ENCODE assay signal across 17 cellular contexts in genomic region chr7:149831730-149832219, GRCh38. TPM values are rescaled to one million over a fixed set of nuclear protein-coding genes. Genes with fewer than 3 reads are reported as not detected.
DNase-seq lines count a peak whose midpoint lies in the region; FAIRE-seq and TF ChIP-seq lines count a peak whose summit lies in the region.
"Had no signal": no experiment of that assay in that cellular context is flagged by ENCODE, and none has a peak within 500 bp of the region (broad histone marks: within the 10 kb centered on the region; RNA-seq: fewer than 3 reads in every experiment).

No MANE protein-coding gene starts in this region.

- H3K79me2 ChIP-seq in neural progenitor cell (ENCODE audit: low read depth) = no peaks in the 10 kb centered on the region

- H3K36me3 ChIP-seq in H7 (replicated peaks; ENCODE audit: control insufficient read depth, insufficient read depth, low read length) (no peaks in the 10 kb centered on the region), neural progenitor cell (no peaks in the 10 kb centered on the region)

- H3K9me3 Mint-ChIP-seq in endothelial cell (ENCODE audit: unreplicated experiment) = no peaks in the 10 kb centered on the region
- H3K9me3 Mint-ChIP-seq in neural progenitor cell = no peaks in the 10 kb centered on the region
- H3K9me3 Mint-ChIP-seq: CD4-positive, CD25-positive, alpha-beta regulatory T cell had no signal

- TF ChIP-seq CTCF in endothelial cell (IDR thresholded peaks at IDR 0.05; ENCODE audit: unreplicated experiment) (no peak), neural progenitor cell (IDR thresholded peaks at IDR 0.05) (no peak)

- H3K9ac ChIP-seq in neural progenitor cell = no peak overlapping the region

- H3K27me3 Mint-ChIP-seq in endothelial cell (ENCODE audit: unreplicated experiment) = peaks cover 26% of the 10 kb centered on the region
- H3K27me3 Mint-ChIP-seq in neural progenitor cell (ENCODE audit: insufficient read depth, low read depth) = peaks cover 18% of the 10 kb centered on the region

- H3K4me3 ChIP-seq in H7 (ENCODE audit: insufficient read depth, low read depth, low read length) (no peak overlapping the region), neural progenitor cell (no peak overlapping the region)

- H3K27ac Mint-ChIP-seq in endothelial cell (ENCODE audit: unreplicated experiment) (peak overlapping the region; percentile 64), neural progenitor cell (peak overlapping the region; percentile 4)
- H3K27ac Mint-ChIP-seq: CD4-positive, CD25-positive, alpha-beta regulatory T cell had no signal

- peaks cover 3% of the 10 kb centered on the region for H3K4me1 Mint-ChIP-seq in endothelial cell (ENCODE audit: unreplicated experiment)
- peaks cover 10% of the 10 kb centered on the region for H3K4me1 Mint-ChIP-seq in neural progenitor cell
- H3K4me1 Mint-ChIP-seq: CD4-positive, CD25-positive, alpha-beta regulatory T cell had no signal

- H3K4me3 Mint-ChIP-seq in endothelial cell (ENCODE audit: unreplicated experiment) (peak overlapping the region; percentile 28), neural progenitor cell (no peak overlapping the region)
- H3K4me3 Mint-ChIP-seq: CD4-positive, CD25-positive, alpha-beta regulatory T cell had no signal

- FAIRE-seq in RCC 7860 (lab: Jason Lieb, UNC) = no peak

- peak overlapping the region; percentile 9 for H3K4me2 ChIP-seq in neural progenitor cell

- no peaks in the 10 kb centered on the region for H4K20me1 ChIP-seq in neural progenitor cell (ENCODE audit: low read depth)

- DNase-seq in 8988T (peak; percentile 1), H7 (peak; percentile 86), endothelial cell (ENCODE audit: low spot score) (no peak), neural progenitor cell (ENCODE audit: low spot score) (no peak), Kasumi-1 (lab: John Stamatoyannopoulos, UW) (no peak), RCC 7860 (ENCODE audit: low spot score) (no peak), NCI-H446 (lab: John Stamatoyannopoulos, UW) (no peak)
- DNase-seq: CD4-positive, CD25-positive, alpha-beta regulatory T cell; DMS79; GOT3; Karpas-422; NCI-H1417; NCI-H187; NCI-H226; NCI-H524; NCI-H774; NK-92 treated with Interleukin-12 subunit alpha and Interleukin-12 subunit beta, amount 100 ng/mL, for 24 hours had no signal

- H3K27ac ChIP-seq in neural progenitor cell = no peak overlapping the region

- H3K36me3 Mint-ChIP-seq in endothelial cell (ENCODE audit: low read depth, unreplicated experiment) (peaks cover 8% of the 10 kb centered on the region), neural progenitor cell (no peaks in the 10 kb centered on the region)
- H3K36me3 Mint-ChIP-seq: CD4-positive, CD25-positive, alpha-beta regulatory T cell had no signal

- no peaks in the 10 kb centered on the region for H3K9me3 ChIP-seq in neural progenitor cell (ENCODE audit: low read depth)

- no peaks in the 10 kb centered on the region for H3F3A ChIP-seq in neural progenitor cell (ENCODE audit: low read depth)

- H3K4me1 ChIP-seq in neural progenitor cell = peaks cover 12% of the 10 kb centered on the region

- peaks cover 3% of the 10 kb centered on the region; the same call in 1 of the 2 replicates for H3K27me3 ChIP-seq in H7 (ENCODE audit: control insufficient read depth, insufficient read depth, low read length)
- peaks cover 31% of the 10 kb centered on the region for H3K27me3 ChIP-seq in neural progenitor cell

- H2AFZ ChIP-seq in neural progenitor cell (replicated peaks) = peak overlapping the region; percentile 81

RNA-seq across cellular contexts. Expression of gene ZNF862, which starts 6.4 kb away (rescaled TPM):
- 3.4 and 3.8 TPM in 2 replicates for total RNA-seq in H7 (2014; rRNA removed; shearing (Covaris generic))
- total RNA-seq in endothelial cell (ENCODE audit: unreplicated experiment) = 22.6 TPM
- total RNA-seq in neural progenitor cell (ENCODE audit: low replicate concordance) = 5.9 and 12.6 TPM in 2 replicates

RNA-seq across cellular contexts. Expression of gene ATP6V0E2, which starts 42.0 kb away (rescaled TPM):
- 15.4 and 20.2 TPM in 2 replicates for total RNA-seq in H7 (2014; rRNA removed; shearing (Covaris generic))
- 18.5 TPM for total RNA-seq in endothelial cell (ENCODE audit: unreplicated experiment)
- 14.6 and 45.2 TPM in 2 replicates for total RNA-seq in neural progenitor cell (ENCODE audit: low replicate concordance)

RNA-seq across cellular contexts. Expression of gene ZNF467, which starts 58.4 kb away (rescaled TPM):
- total RNA-seq in H7 (2014; rRNA removed; shearing (Covaris generic)) = 0.04 and 0.55 TPM in 2 replicates
- 64.2 TPM for total RNA-seq in endothelial cell (ENCODE audit: unreplicated experiment)
- total RNA-seq in neural progenitor cell (ENCODE audit: low replicate concordance) = 0.17 and 1.7 TPM in 2 replicates

Comparison
In these comparisons a context has a peak if more than half of its experiments do, and no peak if none do; other contexts are left out.
1. DNase-seq: peak in 8988T (single experiment) and H7 (single experiment); none in endothelial cell (single experiment), neural progenitor cell (single experiment), Kasumi-1 (0 of 2), RCC 7860 (single experiment) and NCI-H446 (0 of 2).
2. RNA of gene ZNF467, which starts 58.4 kb away (total RNA-seq): 64.2 TPM in endothelial cell (single experiment); 0.04 to 0.55 TPM in H7 and 0.17 to 1.7 TPM in neural progenitor cell; every median in the first group is over 10 times any median in the second.